26 cellular contexts compared by ENCODE assay signal in genomic region chr5:74104469-74104868, GRCh38.
DNase-seq lines count a peak whose midpoint lies in the region; ATAC-seq, FAIRE-seq and TF ChIP-seq lines count a peak whose summit lies in the region.
"Had no signal": no experiment of that assay in that cellular context is flagged by ENCODE, and none has a peak within 500 bp of the region (broad histone marks: within the 10 kb centered on the region; RNA-seq: fewer than 3 reads in every experiment).

No MANE protein-coding gene starts in this region.

- intact Hi-C loops in K562 (cut with micrococcal nuclease) = no loop called here
- intact Hi-C loops in right lobe of liver (cut with DNase I) = no loop called here

- no peak for FAIRE-seq in K562 (lab: Jason Lieb, UNC)
- FAIRE-seq: frontal cortex had no signal

- DNase-seq in NCI-H1048 (lab: John Stamatoyannopoulos, UW) (peak; percentile 64), K562 (ENCODE audit: extremely low read depth in 1 of 4, low spot score in 3 of 4) (no peak), right lobe of liver (no peak), upper lobe of left lung (peak in 1 of 2 donors; percentile 0), CD1c-positive myeloid dendritic cell (ENCODE audit: extremely low spot score) (no peak), activated gamma-delta T cell treated with Interleukin-2 at 50 U/mL for 16 hours (no peak)
- DNase-seq: activated CD4-positive, alpha-beta T cell treated with anti-CD3 and anti-CD28 coated beads for 36 hours; activated naive CD4-positive, alpha-beta T cell treated with anti-CD3 and anti-CD28 coated beads, Interleukin-2, amount 50 U/mL, for 16 hours; cerebellar nuclear complex; DND-41; dorsolateral prefrontal cortex; GF-D8; kidney glomerular epithelial cell; NCI-H1105; NCI-H1930; NCI-H524; sigmoid colon; stimulated activated CD4-positive, alpha-beta T cell treated with anti-CD3 and anti-CD28 coated beads, Interleukin-12 subunit alpha, Interleukin-12 subunit beta, amount 100 ng/mL, for 4 hours; stimulated activated CD4-positive, alpha-beta T cell treated with anti-CD3 and anti-CD28 coated beads, Interleukin-2, amount 100 ng/mL, for 48 hours had no signal

- H3K27me3 ChIP-seq in K562 (ENCODE audit: control insufficient read depth in 2 of 2, insufficient read depth in 2 of 2, low read length in 2 of 2) (no peaks in the 10 kb centered on the region), right lobe of liver (no peaks in the 10 kb centered on the region), upper lobe of left lung (no peaks in the 10 kb centered on the region)
- H3K27me3 ChIP-seq: sigmoid colon, thyroid gland had no signal

- POLR2A ChIA-PET in K562 (lab: Yijun Ruan, JAX) = interaction anchor here (0.6 kb wide), 1 partner anchor 1934 kb away, joined by 4 read pairs; no protein-coding TSS in a partner anchor

- H3K4me1 ChIP-seq in K562 (replicated peaks in 1 of 2; ENCODE audit: control insufficient read depth in 2 of 2, insufficient read depth in 2 of 2, low read length in 2 of 2) (no peaks in the 10 kb centered on the region), right lobe of liver (peaks cover 0 to 16% (median 5%) of the 10 kb centered on the region in 4 donors), upper lobe of left lung (peaks cover 11 to 24% (median 20%) of the 10 kb centered on the region in 4 donors)
- H3K4me1 ChIP-seq: psoas muscle, sigmoid colon had no signal

- WGBS in K562 (ENCODE audit: insufficient coverage, low coverage, missing lambda C conversion rate) = 3% methylated on average over 2 of the region's 2 CpGs
- 19% methylated on average over 2 of the region's 2 CpGs for WGBS in right lobe of liver (ENCODE audit: insufficient coverage, low coverage, low lambda C conversion rate, missing lambda C conversion rate)
- 61 to 81% methylated on average over 2 of the region's 2 CpGs for whole genome bisulfite sequencing in upper lobe of left lung, 2 donors

- no peak overlapping the region for H2AFZ ChIP-seq in K562 (ENCODE audit: low read depth, low read length)

- no TSS peak for BruUV-seq in K562 (replicated peaks; lab: Mats Ljungman, UMichigan)

- H3K4me3 ChIP-seq in K562 (no peak overlapping the region), right lobe of liver (no peak overlapping the region), upper lobe of left lung (no peak overlapping the region)
- H3K4me3 ChIP-seq: dorsolateral prefrontal cortex, psoas muscle, sigmoid colon, thyroid gland had no signal

- in situ Hi-C loops in K562 (cut with MboI) = no loop called here

- TF ChIP-seq CTCF in K562 (IDR thresholded peaks at IDR 0.05 in 2 of 3, conservative IDR thresholded peaks at IDR 0.05 in 1 of 3; ENCODE audit: insufficient read depth in 2 of 3, low read depth in 1 of 3, low read length in 3 of 3) (no peak), right lobe of liver (IDR thresholded peaks at IDR 0.05) (no peak), upper lobe of left lung (IDR thresholded peaks at IDR 0.05) (no peak)

- H3K36me3 ChIP-seq in K562 (ENCODE audit: control insufficient read depth, insufficient read depth, low read length) (no peaks in the 10 kb centered on the region), right lobe of liver (no peaks in the 10 kb centered on the region), upper lobe of left lung (no peaks in the 10 kb centered on the region)
- H3K36me3 ChIP-seq: sigmoid colon, thyroid gland had no signal

- ATAC-seq in K562 (no peak), right lobe of liver (peak in 3 of 4 donors; percentile 39 to 70 (median 62)), upper lobe of left lung (ENCODE audit: low FRiP score in 2 of 2) (peak; percentile 15 to 56)
- ATAC-seq in activated CD4-positive, CD25-positive, alpha-beta regulatory T cell treated with anti-CD3 and anti-CD28 coated beads, Interleukin-2, amount 50 U/mL, for 24 hours = no peak
- ATAC-seq: activated CD4-positive, alpha-beta T cell treated with anti-CD3 and anti-CD28 coated beads for 36 hours; activated T-helper 17 cell treated with anti-CD3 and anti-CD28 coated beads, Interleukin-2, amount 50 U/mL, for 72 hours; HCT116; Panc1; psoas muscle had no signal

- H3K4me2 ChIP-seq in K562 (ENCODE audit: insufficient read depth, low read length) = no peak overlapping the region

- no peaks in the 10 kb centered on the region for H3K79me2 ChIP-seq in K562 (ENCODE audit: control insufficient read depth, insufficient read depth, low read length)

- no peaks in the 10 kb centered on the region for H3K9me1 ChIP-seq in K562 (ENCODE audit: control insufficient read depth, insufficient read depth, low read length)

- CTCF ChIA-PET in K562 (lab: Yijun Ruan, JAX; ENCODE audit: low intra/inter-chr PET ratio) = no interaction called here

- H3K9me3 ChIP-seq in K562 (replicated peaks; ENCODE audit: control insufficient read depth, insufficient read depth, low read depth, low read length) = no peaks in the 10 kb centered on the region
- no peaks in the 10 kb centered on the region for H3K9me3 ChIP-seq in right lobe of liver
- H3K9me3 ChIP-seq in upper lobe of left lung = peaks cover 0 to 4% (median 0%) of the 10 kb centered on the region in 4 donors
- H3K9me3 ChIP-seq: thyroid gland had no signal

- no peak overlapping the region for H3K27ac ChIP-seq in K562 (ENCODE audit: extremely low read depth, low read depth, low read length)
- H3K27ac ChIP-seq in right lobe of liver = no peak overlapping the region
- H3K27ac ChIP-seq in upper lobe of left lung = peak overlapping the region in 2 of 4 donors; percentile 50 to 60
- H3K27ac ChIP-seq: dorsolateral prefrontal cortex, psoas muscle, sigmoid colon, thyroid gland had no signal

- TF ChIP-seq RAD21 in K562 (CRISPR knock-in tag; conservative IDR thresholded peaks at IDR 0.05 in 1 of 2, IDR thresholded peaks at IDR 0.05 in 1 of 2) = no peak

- TF ChIP-seq EP300 in K562 (IDR thresholded peaks at IDR 0.05; ENCODE audit: low read length) (no peak), upper lobe of left lung (IDR thresholded peaks at IDR 0.05) (no peak)

- H3K9ac ChIP-seq in K562 (ENCODE audit: insufficient read depth in 1 of 2, low read depth in 2 of 2, low read length in 2 of 2) = no peak overlapping the region

- H4K20me1 ChIP-seq in K562 (replicated peaks; ENCODE audit: control insufficient read depth, insufficient read depth, low read length) = no peaks in the 10 kb centered on the region

- no peak for TF ChIP-seq POLR2A in K562 (conservative IDR thresholded peaks at IDR 0.05)
- no peak for TF ChIP-seq POLR2A in right lobe of liver (IDR thresholded peaks at IDR 0.05)
- no peak for TF ChIP-seq POLR2A in upper lobe of left lung (IDR thresholded peaks at IDR 0.05)

TF ChIP-seq in K562, 482 proteins besides CTCF, POLR2A, EP300 and RAD21:
- TF ChIP-seq CEBPB (tag; IDR thresholded peaks at IDR 0.05) = 0 out of 2 replicates have a peak, but pooled peaks have one; percentile 13
- no peak for TF ChIP-seq MECOM (CRISPR knock-in tag; IDR thresholded peaks at IDR 0.05)

Comparison
In these comparisons a context has a peak if more than half of its experiments do, and no peak if none do; other contexts are left out.
1. ATAC-seq: peak in right lobe of liver (3 of 4) and upper lobe of left lung (2 of 2); none in K562 (single experiment) and activated CD4-positive, CD25-positive, alpha-beta regulatory T cell treated with anti-CD3 and anti-CD28 coated beads, Interleukin-2, amount 50 U/mL, for 24 hours (0 of 2).